11 cellular contexts compared by ENCODE assay signal in the genomic region with DNA sequence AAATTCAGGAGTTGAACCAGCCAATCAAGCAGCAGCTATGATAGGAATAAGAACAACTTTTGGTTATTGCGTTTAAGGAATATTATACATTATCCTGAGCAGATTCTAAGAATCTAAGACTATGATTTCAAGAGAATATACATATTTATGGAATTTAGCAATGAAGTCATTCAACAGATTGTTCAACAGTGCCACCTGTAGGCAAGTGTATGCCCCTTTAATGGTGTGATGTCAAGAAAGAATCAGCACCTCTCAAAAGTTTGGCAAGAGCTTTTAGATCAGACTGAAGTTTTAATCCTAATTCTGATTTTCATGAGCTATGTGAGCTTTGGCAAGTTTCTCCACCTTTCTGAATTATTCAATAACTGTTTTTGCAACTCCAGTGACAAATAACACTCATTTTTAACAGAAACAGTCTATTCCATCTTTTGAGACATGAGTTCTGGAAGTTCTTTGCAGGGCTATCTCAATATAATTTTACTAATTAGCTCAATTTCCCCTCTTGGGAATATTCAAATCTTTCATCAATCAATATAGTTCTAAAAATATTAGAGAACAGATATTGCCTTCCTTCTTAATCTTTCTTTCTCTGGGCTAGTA.
DNase-seq lines count a peak whose midpoint lies in the region; ATAC-seq and TF ChIP-seq lines count a peak whose summit lies in the region.
"Had no signal": no experiment of that assay in that cellular context is flagged by ENCODE, and none has a peak within 500 bp of the region (broad histone marks: within the 10 kb centered on the region; RNA-seq: fewer than 3 reads in every experiment).

No MANE protein-coding gene starts in this region.

- H3K4me3 ChIP-seq in NB4 (ENCODE audit: low read depth, low read length) (no peak overlapping the region), breast epithelium (no peak overlapping the region), neural progenitor cell (no peak overlapping the region)
- H3K4me3 ChIP-seq: left ventricle myocardium inferior had no signal

- TF ChIP-seq CTCF in GM12874 (IDR thresholded peaks at IDR 0.05; ENCODE audit: insufficient read depth, low read depth, low read length) = peak; percentile 27; the same call in 1 of the 2 replicates
- peak; percentile 52 for TF ChIP-seq CTCF in NB4 (IDR thresholded peaks at IDR 0.05; ENCODE audit: low read depth, low read length)
- peak in 2 of 3 donors; percentile 18 to 21 for TF ChIP-seq CTCF in breast epithelium (IDR thresholded peaks at IDR 0.05)
- peak; percentile 75 for TF ChIP-seq CTCF in neural progenitor cell (IDR thresholded peaks at IDR 0.05)

- no peak for ATAC-seq in HG03469 (IDR thresholded peaks at IDR 0.05; ENCODE audit: unreplicated experiment)

- H3K9ac ChIP-seq in neural progenitor cell = no peak overlapping the region

- H3K27ac ChIP-seq in breast epithelium (no peak overlapping the region), neural progenitor cell (no peak overlapping the region)
- H3K27ac ChIP-seq: left ventricle myocardium inferior had no signal

- no peaks in the 10 kb centered on the region for H3K27me3 ChIP-seq in breast epithelium
- H3K27me3 ChIP-seq in neural progenitor cell = no peaks in the 10 kb centered on the region

- H3K4me1 ChIP-seq in breast epithelium = no peaks in the 10 kb centered on the region
- H3K4me1 ChIP-seq in neural progenitor cell = no peaks in the 10 kb centered on the region
- H3K4me1 ChIP-seq: left ventricle myocardium inferior had no signal

- no peaks in the 10 kb centered on the region for H4K20me1 ChIP-seq in neural progenitor cell (ENCODE audit: low read depth)

- TF ChIP-seq POLR2A in NB4 (IDR thresholded peaks at IDR 0.05; ENCODE audit: extremely low read depth, insufficient read length) (no peak), breast epithelium (IDR thresholded peaks at IDR 0.05) (no peak)

- no peaks in the 10 kb centered on the region for H3K9me3 Mint-ChIP-seq in neural progenitor cell

- no peaks in the 10 kb centered on the region for H3K4me1 Mint-ChIP-seq in neural progenitor cell

- H3K36me3 Mint-ChIP-seq in neural progenitor cell = no peaks in the 10 kb centered on the region

- no peaks in the 10 kb centered on the region for H3K79me2 ChIP-seq in neural progenitor cell (ENCODE audit: low read depth)

- H3K4me2 ChIP-seq in neural progenitor cell = no peak overlapping the region

- no peaks in the 10 kb centered on the region for H3K36me3 ChIP-seq in breast epithelium
- H3K36me3 ChIP-seq in neural progenitor cell = no peaks in the 10 kb centered on the region
- H3K36me3 ChIP-seq: left ventricle myocardium inferior had no signal

- H3K9me3 ChIP-seq in breast epithelium (no peaks in the 10 kb centered on the region), neural progenitor cell (ENCODE audit: low read depth) (peaks cover 3% of the 10 kb centered on the region)

- peak overlapping the region; percentile 8 for H2AFZ ChIP-seq in neural progenitor cell (replicated peaks)

- H3K4me3 Mint-ChIP-seq in neural progenitor cell = no peak overlapping the region

- no peaks in the 10 kb centered on the region for H3F3A ChIP-seq in neural progenitor cell (ENCODE audit: low read depth)

- intact Hi-C loops in breast epithelium (cut with DNase I; ENCODE audit: low total_unique reads) = no loop called here

- H3K27me3 Mint-ChIP-seq in neural progenitor cell (ENCODE audit: insufficient read depth, low read depth) = no peaks in the 10 kb centered on the region

- DNase-seq in NB4 (ENCODE audit: low read depth) = peak; percentile 44
- DNase-seq in breast epithelium (ENCODE audit: low spot score in 2 of 2) = no peak
- DNase-seq in neural progenitor cell (ENCODE audit: low spot score) = peak; percentile 53
- no peak for DNase-seq in activated CD8-positive, alpha-beta memory T cell treated with anti-CD3 and anti-CD28 coated beads, Interleukin-2, amount 50 U/mL, for 4 hours
- no peak for DNase-seq in midbrain (lab: John Stamatoyannopoulos, UW)
- no peak for DNase-seq in activated effector memory CD4-positive, alpha-beta T cell treated with Interleukin-2 at 50 U/mL for 16 hours
- DNase-seq: activated CD4-positive, alpha-beta T cell treated with anti-CD3 and anti-CD28 coated beads, Interleukin-2, amount 50 U/mL, for 4 hours; left ventricle myocardium inferior; stimulated activated CD4-positive, alpha-beta T cell treated with anti-CD3 and anti-CD28 coated beads, Interleukin-2, amount 100 ng/mL, for 24 hours had no signal

- H3K27ac Mint-ChIP-seq in neural progenitor cell = no peak overlapping the region

Comparison
In these comparisons a context has a peak if more than half of its experiments do, and no peak if none do; other contexts are left out.
1. CTCF ChIP-seq: peak in every context shown above with its lines; median percentile 75 in neural progenitor cell; 52 in NB4; 27 in GM12874; 20 in breast epithelium.
2. DNase-seq: peak in NB4 (single experiment) and neural progenitor cell (single experiment); none in breast epithelium (0 of 2), activated CD8-positive, alpha-beta memory T cell treated with anti-CD3 and anti-CD28 coated beads, Interleukin-2, amount 50 U/mL, for 4 hours (single experiment), midbrain (single experiment) and activated effector memory CD4-positive, alpha-beta T cell treated with Interleukin-2 at 50 U/mL for 16 hours (single experiment).